In the genomic region with DNA sequence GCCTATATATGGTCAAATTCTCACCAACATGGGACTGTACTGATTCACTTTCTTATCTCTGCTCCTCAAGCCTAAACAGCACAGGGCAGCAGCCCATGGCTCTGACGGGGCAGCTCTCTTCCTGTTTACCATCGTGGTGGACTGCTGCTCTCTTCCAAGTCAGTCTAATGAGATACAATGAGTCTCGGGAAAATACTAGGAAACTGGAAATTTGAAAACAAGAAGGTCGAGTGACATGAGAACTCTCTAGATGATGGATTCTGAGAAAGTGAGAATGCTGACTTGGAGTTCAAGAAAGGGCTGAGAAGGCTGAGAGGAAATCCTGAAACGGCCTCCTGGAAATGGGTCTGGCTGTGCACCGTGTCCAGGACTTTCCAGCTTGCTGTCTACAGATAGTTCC, we compare ENCODE assay signal across 28 cellular contexts.
DNase-seq lines count a peak whose midpoint lies in the region; ATAC-seq and TF ChIP-seq lines count a peak whose summit lies in the region.
"Had no signal": no experiment of that assay in that cellular context is flagged by ENCODE, and none has a peak within 500 bp of the region (broad histone marks: within the 10 kb centered on the region; RNA-seq: fewer than 3 reads in every experiment).

No MANE protein-coding gene starts in this region.

- H3K36me3 Mint-ChIP-seq in GM23338 (ENCODE audit: low read depth), result no peaks in the 10 kb centered on the region

- 76% methylated on average over 6 of the region's 6 CpGs for WGBS in hepatocyte (ENCODE audit: low lambda C conversion rate, missing lambda C conversion rate)

- no peaks in the 10 kb centered on the region for H3K9me3 Mint-ChIP-seq in GM23338
- H3K9me3 Mint-ChIP-seq: activated naive CD4-positive, alpha-beta T cell treated with anti-CD3 and anti-CD28 coated beads for 36 hours; activated T-helper 1 cell treated with anti-CD3 and anti-CD28 coated beads, Interleukin-12 subunit alpha, Interleukin-12 subunit beta, Interleukin-2, Interleukin-4 antibody, amounts not matched to agents 30 ng/mL and 10 ng/mL and 1 ng/mL, durations not matched to agents 14 hours and 24 hours and 36 hours had no signal

- H3K27me3 ChIP-seq in GM23338 (ENCODE audit: insufficient read depth) (no peaks in the 10 kb centered on the region), parathyroid adenoma (ENCODE audit: control insufficient read depth, insufficient read depth, low read length) (no peaks in the 10 kb centered on the region), hepatocyte (no peaks in the 10 kb centered on the region)
- H3K27me3 ChIP-seq: breast epithelium, neutrophil, Peyer's patch, SJCRH30, transverse colon had no signal

- peaks cover 4% of the 10 kb centered on the region for H3K27me3 Mint-ChIP-seq in GM23338 (ENCODE audit: insufficient read depth, low read depth, poor library complexity)

- TF ChIP-seq CTCF in GM23338 (conservative IDR thresholded peaks at IDR 0.05; ENCODE audit: low read depth in 2 of 2), result no peak
- no peak for TF ChIP-seq CTCF in parathyroid adenoma (IDR thresholded peaks at IDR 0.05)
- TF ChIP-seq CTCF in hepatocyte (IDR thresholded peaks at IDR 0.05; ENCODE audit: poor library complexity), result no peak

- H3K9me2 ChIP-seq in GM23338 (ENCODE audit: insufficient read depth), result peaks cover 3% of the 10 kb centered on the region
- H3K9me2 ChIP-seq in hepatocyte (replicated peaks; ENCODE audit: insufficient read depth), result no peaks in the 10 kb centered on the region

- peaks cover 13% of the 10 kb centered on the region for H3K4me1 ChIP-seq in GM23338 (ENCODE audit: insufficient read depth)
- H3K4me1 ChIP-seq in parathyroid adenoma, result no peaks in the 10 kb centered on the region
- no peaks in the 10 kb centered on the region for H3K4me1 ChIP-seq in hepatocyte (ENCODE audit: insufficient read depth)
- H3K4me1 ChIP-seq: breast epithelium, Peyer's patch, psoas muscle, SJCRH30, transverse colon had no signal

- H3K79me2 ChIP-seq in GM23338 (replicated peaks; ENCODE audit: insufficient read depth) (no peaks in the 10 kb centered on the region), parathyroid adenoma (no peaks in the 10 kb centered on the region), hepatocyte (no peaks in the 10 kb centered on the region)

- H3K4me1 Mint-ChIP-seq in GM23338, result peaks cover 15% of the 10 kb centered on the region

- no peaks in the 10 kb centered on the region for H3K9me3 ChIP-seq in parathyroid adenoma (ENCODE audit: control insufficient read depth, low read length)
- H3K9me3 ChIP-seq in hepatocyte (ENCODE audit: low read depth), result no peaks in the 10 kb centered on the region
- H3K9me3 ChIP-seq: breast epithelium, neutrophil, Peyer's patch, psoas muscle, SJCRH30, transverse colon had no signal

- no peak for ATAC-seq in GM23338
- ATAC-seq: activated CD4-positive, CD25-positive, alpha-beta regulatory T cell treated with anti-CD3 and anti-CD28 coated beads, Interleukin-2, amount 50 U/mL, for 24 hours; HCT116; psoas muscle had no signal

- DNase-seq in GM23338 (ENCODE audit: low spot score) (no peak), amniotic epithelial cell (ENCODE audit: low read depth) (peak; percentile 21), left kidney (ENCODE audit: low read depth, low spot score) (peak; percentile 50), CD1c-positive myeloid dendritic cell (ENCODE audit: extremely low spot score) (no peak), hepatocyte (ENCODE audit: low spot score) (no peak), SW 1271 (lab: John Stamatoyannopoulos, UW) (no peak), pons (ENCODE audit: low spot score) (no peak)
- DNase-seq: ACHN; activated CD4-positive, alpha-beta T cell treated with anti-CD3 and anti-CD28 coated beads, Interleukin-2, amount 50 U/mL, for 48 hours; activated naive CD4-positive, alpha-beta T cell treated with anti-CD3 and anti-CD28 coated beads for 36 hours; amniotic stem cell; effector CD8-positive, alpha-beta T cell; mammary epithelial cell; MM.1S; NCI-H2029 treated with DMSO at 0.1 percent for 48 hours; Peyer's patch; psoas muscle; SJCRH30; stimulated activated CD8-positive, alpha-beta memory T cell treated with anti-CD3 and anti-CD28 coated beads, Interleukin-4, amount 100 ng/mL, for 48 hours; transverse colon had no signal

- H2AFZ ChIP-seq in GM23338, result peak overlapping the region; percentile 35
- no peak overlapping the region for H2AFZ ChIP-seq in parathyroid adenoma
- no peak overlapping the region for H2AFZ ChIP-seq in hepatocyte

- H4K20me1 ChIP-seq in GM23338 (replicated peaks; ENCODE audit: insufficient read depth) (no peaks in the 10 kb centered on the region), hepatocyte (ENCODE audit: insufficient read depth, poor library complexity, severe bottlenecking) (no peaks in the 10 kb centered on the region)

- no peak overlapping the region for H3K27ac ChIP-seq in GM23338 (ENCODE audit: low read depth)
- peak overlapping the region; percentile 47 for H3K27ac ChIP-seq in parathyroid adenoma
- no peak overlapping the region for H3K27ac ChIP-seq in hepatocyte
- H3K27ac ChIP-seq: KMS-11, neutrophil, Peyer's patch, psoas muscle, SJCRH30, transverse colon had no signal

- no peak overlapping the region for H3K4me3 ChIP-seq in GM23338
- no peak overlapping the region for H3K4me3 ChIP-seq in parathyroid adenoma (ENCODE audit: low read depth, low read length)
- no peak overlapping the region for H3K4me3 ChIP-seq in hepatocyte
- H3K4me3 ChIP-seq: breast epithelium, Peyer's patch, psoas muscle, SJCRH30, skin epidermis, transverse colon had no signal

- no peaks in the 10 kb centered on the region for H3F3A ChIP-seq in GM23338 (replicated peaks; ENCODE audit: low read depth)

- no peak overlapping the region for H3K9ac ChIP-seq in parathyroid adenoma
- H3K9ac ChIP-seq: KMS-11 had no signal

- no peaks in the 10 kb centered on the region; the same call in 1 of the 2 replicates for H3K36me3 ChIP-seq in GM23338 (ENCODE audit: insufficient read depth)
- no peaks in the 10 kb centered on the region for H3K36me3 ChIP-seq in parathyroid adenoma (ENCODE audit: control insufficient read depth, insufficient read depth, low read length)
- H3K36me3 ChIP-seq in hepatocyte (replicated peaks; ENCODE audit: insufficient read depth, low read depth), result no peaks in the 10 kb centered on the region
- H3K36me3 ChIP-seq: breast epithelium, neutrophil, Peyer's patch, SJCRH30, transverse colon had no signal

- H3K27ac Mint-ChIP-seq in GM23338, result no peak overlapping the region
- H3K27ac Mint-ChIP-seq: activated naive CD4-positive, alpha-beta T cell treated with anti-CD3 and anti-CD28 coated beads for 36 hours; activated T-helper 1 cell treated with anti-CD3 and anti-CD28 coated beads, Interleukin-12 subunit alpha, Interleukin-12 subunit beta, Interleukin-2, Interleukin-4 antibody, amounts not matched to agents 30 ng/mL and 10 ng/mL and 1 ng/mL, durations not matched to agents 14 hours and 24 hours and 36 hours had no signal

- no peak overlapping the region for H3K4me2 ChIP-seq in GM23338
- no peak overlapping the region for H3K4me2 ChIP-seq in parathyroid adenoma (ENCODE audit: low read length)
- H3K4me2 ChIP-seq in hepatocyte, result no peak overlapping the region
- H3K4me2 ChIP-seq: KMS-11 had no signal

- no peak overlapping the region for H3K4me3 Mint-ChIP-seq in GM23338
- H3K4me3 Mint-ChIP-seq: activated naive CD4-positive, alpha-beta T cell treated with anti-CD3 and anti-CD28 coated beads for 36 hours; activated T-helper 1 cell treated with anti-CD3 and anti-CD28 coated beads, Interleukin-12 subunit alpha, Interleukin-12 subunit beta, Interleukin-2, Interleukin-4 antibody, amounts not matched to agents 30 ng/mL and 10 ng/mL and 1 ng/mL, durations not matched to agents 14 hours and 24 hours and 36 hours had no signal

TF ChIP-seq in GM23338, 12 proteins besides CTCF, POLR2A, EP300 and RAD21 (continues in another document):
- no peak for TF ChIP-seq ETS1 (IDR thresholded peaks at IDR 0.05)
- no peak for TF ChIP-seq ZNF331 (CRISPR knock-in tag; IDR thresholded peaks at IDR 0.05; ENCODE audit: low read depth)
- no peak for TF ChIP-seq NANOG (IDR thresholded peaks at IDR 0.05; ENCODE audit: borderline replicate concordance)
- TF ChIP-seq STAT1 (IDR thresholded peaks at IDR 0.05; ENCODE audit: unreplicated experiment), result no peak
- TF ChIP-seq CREB1 (CRISPR knock-in tag; IDR thresholded peaks at IDR 0.05; ENCODE audit: low read depth), result no peak

Comparison
In these comparisons a context has a peak if more than half of its experiments do, and no peak if none do; other contexts are left out.
1. DNase-seq: peak in amniotic epithelial cell (single experiment) and left kidney (single experiment); none in GM23338 (single experiment), CD1c-positive myeloid dendritic cell (single experiment), hepatocyte (single experiment), SW 1271 (0 of 2) and pons (single experiment).